15 cellular contexts compared by ENCODE assay signal in the genomic region with DNA sequence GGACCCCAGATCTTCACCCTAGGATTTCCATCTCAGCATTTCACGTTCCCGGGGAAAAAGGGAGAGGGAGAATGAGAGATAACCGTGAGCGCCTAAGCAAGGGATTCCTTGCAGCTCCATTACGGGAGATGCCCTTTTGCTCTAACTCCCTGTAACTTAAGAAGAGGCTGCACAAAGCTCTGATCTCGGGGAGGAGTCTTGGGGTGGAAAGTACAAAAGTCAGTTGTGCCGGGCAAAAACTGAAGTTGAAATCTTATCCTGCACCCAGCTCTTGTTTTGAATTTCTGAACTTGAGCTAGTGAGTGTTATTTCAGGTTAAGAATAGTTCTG.
DNase-seq lines count a peak whose midpoint lies in the region; TF ChIP-seq lines count a peak whose summit lies in the region.
"Had no signal": no experiment of that assay in that cellular context is flagged by ENCODE, and none has a peak within 500 bp of the region (broad histone marks: within the 10 kb centered on the region; RNA-seq: fewer than 3 reads in every experiment).

No MANE protein-coding gene starts in this region.

- H3K4me3 Mint-ChIP-seq in activated naive CD4-positive, alpha-beta T cell treated with anti-CD3 and anti-CD28 coated beads, Interleukin-2, amount 50 U/mL, for 24 hours = peak overlapping the region; percentile 57
- peak overlapping the region; percentile 90 for H3K4me3 Mint-ChIP-seq in type B pancreatic cell
- H3K4me3 Mint-ChIP-seq: B cell, IgD-negative memory B cell had no signal

- no peak overlapping the region for H3K14ac ChIP-seq in mesenchymal stem cell (ENCODE audit: low read length in 2 of 2)

- peak overlapping the region; percentile 99 for H3K4me2 ChIP-seq in mesenchymal stem cell (ENCODE audit: low read length, poor library complexity, severe bottlenecking)
- H3K4me2 ChIP-seq: PC-9 had no signal

- H2BK120ac ChIP-seq in mesenchymal stem cell (ENCODE audit: low read depth, low read length) = no peak overlapping the region

- H3K4me1 Mint-ChIP-seq in activated naive CD4-positive, alpha-beta T cell treated with anti-CD3 and anti-CD28 coated beads, Interleukin-2, amount 50 U/mL, for 24 hours = peaks cover 14% of the 10 kb centered on the region
- peaks cover 15% of the 10 kb centered on the region for H3K4me1 Mint-ChIP-seq in type B pancreatic cell (ENCODE audit: unreplicated experiment)

- no peak overlapping the region for H3K18ac ChIP-seq in mesenchymal stem cell (ENCODE audit: low read depth in 1 of 2, low read length in 2 of 2)

- no peaks in the 10 kb centered on the region for H3K9me3 ChIP-seq in mesenchymal stem cell (ENCODE audit: control insufficient read depth, low read length)
- H3K9me3 ChIP-seq: adrenal gland, mucosa of descending colon, upper lobe of left lung had no signal

- H2AFZ ChIP-seq in mesenchymal stem cell (ENCODE audit: low read depth, low read length) = peak overlapping the region; percentile 61
- H2AFZ ChIP-seq: PC-9 had no signal

- H2BK5ac ChIP-seq in mesenchymal stem cell (ENCODE audit: low read depth, low read length, poor library complexity, severe bottlenecking) = no peak overlapping the region

- no peak overlapping the region for H2AK5ac ChIP-seq in mesenchymal stem cell (ENCODE audit: low read length, severe bottlenecking)

- peaks cover 61 to 72% of the 10 kb centered on the region in 2 experiments for H3K27me3 ChIP-seq in mesenchymal stem cell (ENCODE audit: control insufficient read depth in 1 of 2, insufficient read depth in 1 of 2, low read length in 2 of 2)

- H3K9ac ChIP-seq in mesenchymal stem cell (ENCODE audit: low read length) = no peak overlapping the region

- peaks cover 13% of the 10 kb centered on the region for H3K4me1 ChIP-seq in mesenchymal stem cell (ENCODE audit: control insufficient read depth, insufficient read depth, low read depth, low read length)

- WGBS in mesenchymal stem cell = 4% methylated on average over 7 of the region's 7 CpGs

- H3K9me3 Mint-ChIP-seq in activated naive CD4-positive, alpha-beta T cell treated with anti-CD3 and anti-CD28 coated beads, Interleukin-2, amount 50 U/mL, for 24 hours = no peaks in the 10 kb centered on the region
- H3K9me3 Mint-ChIP-seq in type B pancreatic cell = peaks cover 4% of the 10 kb centered on the region

- H3K4ac ChIP-seq in mesenchymal stem cell (ENCODE audit: low read depth in 1 of 2, low read length in 2 of 2) = no peak overlapping the region

- H3K36me3 Mint-ChIP-seq in activated naive CD4-positive, alpha-beta T cell treated with anti-CD3 and anti-CD28 coated beads, Interleukin-2, amount 50 U/mL, for 24 hours = no peaks in the 10 kb centered on the region
- no peaks in the 10 kb centered on the region for H3K36me3 Mint-ChIP-seq in type B pancreatic cell
- H3K36me3 Mint-ChIP-seq: IgD-negative memory B cell had no signal

- no peaks in the 10 kb centered on the region for H3K79me1 ChIP-seq in mesenchymal stem cell (replicated peaks; ENCODE audit: low read length, poor library complexity, severe bottlenecking)

- H2BK15ac ChIP-seq in mesenchymal stem cell (ENCODE audit: low read depth, poor library complexity, severe bottlenecking) = no peak overlapping the region

- H3K36me3 ChIP-seq in mesenchymal stem cell (ENCODE audit: control insufficient read depth in 1 of 2, insufficient read depth in 2 of 2, low read depth in 1 of 2, low read length in 2 of 2) = no peaks in the 10 kb centered on the region
- H3K36me3 ChIP-seq: adrenal gland, upper lobe of left lung had no signal

- DNase-seq in activated naive CD4-positive, alpha-beta T cell treated with Interleukin-2 at 50 U/mL for 16 hours = no peak
- DNase-seq in coronary artery (ENCODE audit: low spot score) (no peak), mesenchymal stem cell (no peak), type B pancreatic cell (ENCODE audit: extremely low spot score, unreplicated experiment) (no peak), mucosa of gallbladder (ENCODE audit: low spot score) (no peak), GOT3 (lab: John Stamatoyannopoulos, UW) (no peak), T1000 (lab: John Stamatoyannopoulos, UW) (no peak)
- DNase-seq: adrenal gland, mucosa of descending colon, NCI-H2081, PC-9 had no signal

- no peak overlapping the region for H3K23ac ChIP-seq in mesenchymal stem cell (ENCODE audit: low read length in 2 of 2)

- H4K8ac ChIP-seq in mesenchymal stem cell (ENCODE audit: low read length) = no peak overlapping the region

- H2BK12ac ChIP-seq in mesenchymal stem cell (ENCODE audit: low read length in 2 of 2) = no peak overlapping the region

- H3K27ac ChIP-seq in coronary artery (no peak overlapping the region), mesenchymal stem cell (ENCODE audit: low read length, poor library complexity, severe bottlenecking) (no peak overlapping the region)
- H3K27ac ChIP-seq: adrenal gland, PC-9, upper lobe of left lung had no signal

- peaks cover 46% of the 10 kb centered on the region for H3K27me3 Mint-ChIP-seq in activated naive CD4-positive, alpha-beta T cell treated with anti-CD3 and anti-CD28 coated beads, Interleukin-2, amount 50 U/mL, for 24 hours
- H3K27me3 Mint-ChIP-seq in type B pancreatic cell = peaks cover 67% of the 10 kb centered on the region

- H3K4me3 ChIP-seq in coronary artery = peak overlapping the region; percentile 58
- H3K4me3 ChIP-seq in mesenchymal stem cell (ENCODE audit: insufficient read depth in 1 of 2, low read depth in 1 of 2, low read length in 2 of 2) = peak overlapping the region; percentile 40 to 73
- H3K4me3 ChIP-seq: mucosa of descending colon, PC-9 had no signal

- no peak overlapping the region for H3K27ac Mint-ChIP-seq in activated naive CD4-positive, alpha-beta T cell treated with anti-CD3 and anti-CD28 coated beads, Interleukin-2, amount 50 U/mL, for 24 hours
- H3K27ac Mint-ChIP-seq in type B pancreatic cell = no peak overlapping the region
- H3K27ac Mint-ChIP-seq: B cell, IgD-negative memory B cell had no signal

- TF ChIP-seq CTCF in coronary artery (IDR thresholded peaks at IDR 0.05) = no peak
- no peak for TF ChIP-seq CTCF in type B pancreatic cell (conservative IDR thresholded peaks at IDR 0.05)

- no peak overlapping the region for H4K91ac ChIP-seq in mesenchymal stem cell (ENCODE audit: low read length)
